8 cellular contexts compared by ENCODE assay signal in the genomic region with DNA sequence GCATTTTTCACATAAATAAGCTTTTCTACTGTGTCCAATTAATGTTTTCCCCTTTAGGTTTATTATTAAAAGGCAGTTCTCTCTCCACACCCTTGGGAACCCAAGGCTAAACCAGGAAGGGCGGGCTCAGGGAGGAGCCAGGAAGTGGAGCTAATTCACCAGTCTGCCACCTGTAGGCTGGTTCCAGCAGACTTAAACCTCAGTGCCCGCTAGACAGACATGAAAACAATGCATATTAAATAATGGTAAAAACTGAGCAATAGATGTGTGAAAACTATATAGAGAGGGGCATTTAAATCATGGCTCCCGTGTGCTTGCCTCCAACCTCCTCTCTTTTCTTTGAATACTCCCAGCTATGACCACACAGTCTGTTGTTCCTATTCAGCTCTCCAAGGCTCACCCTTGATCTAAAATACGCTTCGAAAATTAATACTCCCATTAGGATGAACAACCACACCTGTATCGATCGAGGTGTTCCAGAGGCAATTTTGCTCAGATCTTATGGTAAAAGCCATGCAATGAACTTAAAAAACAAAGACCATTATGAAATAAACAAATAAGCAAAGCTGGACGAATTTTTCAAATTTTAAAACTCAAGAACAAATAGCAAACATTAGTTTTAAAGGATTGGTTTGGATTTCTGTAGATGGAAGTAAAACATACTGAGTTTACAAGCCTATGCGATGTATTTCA.
A peak's percentile ranks its signal among the peaks of the same experiment; 100 is the strongest.
DNase-seq lines count a peak whose midpoint lies in the region; ATAC-seq and TF ChIP-seq lines count a peak whose summit lies in the region.

No MANE protein-coding gene starts in this region.

- no peak for ATAC-seq in HG02870 (IDR thresholded peaks at IDR 0.05; ENCODE audit: unreplicated experiment)

- peaks cover 21% of the 10 kb centered on the region for H3K4me1 Mint-ChIP-seq in nephron

- H3K27me3 Mint-ChIP-seq in nephron (ENCODE audit: low read depth) = peaks cover 78% of the 10 kb centered on the region

- H3K27me3 ChIP-seq in stomach = peaks cover 0 to 69% (median 44%) of the 10 kb centered on the region in 3 donors

- no peak for TF ChIP-seq EP300 in stomach (IDR thresholded peaks at IDR 0.05)

- no peaks in the 10 kb centered on the region for H3K36me3 Mint-ChIP-seq in nephron (ENCODE audit: low read depth)

- H3K36me3 ChIP-seq in stomach = no peaks in the 10 kb centered on the region

- H3K4me3 ChIP-seq in GM12865 (ENCODE audit: low read depth, low read length) (no peak overlapping the region), stomach (no peak overlapping the region)

- TF ChIP-seq POLR2A in stomach (IDR thresholded peaks at IDR 0.05) = no peak

- peak overlapping the region in 1 of 3 experiments; percentile 38 for H3K27ac Mint-ChIP-seq in nephron

- H3K27ac ChIP-seq in stomach = no peak overlapping the region

- DNase-seq in GM12865 (ENCODE audit: low read depth) (peak; percentile 7), NCI-H1105 (lab: John Stamatoyannopoulos, UW) (peak; percentile 56), cerebellar cortex (ENCODE audit: low spot score) (peak; percentile 78), middle frontal gyrus (ENCODE audit: extremely low spot score, low spot score) (no peak), stomach (no peak)
- no peak for DNase-seq in activated effector memory CD4-positive, alpha-beta T cell treated with Interleukin-2 at 50 U/mL for 16 hours

- H3K4me1 ChIP-seq in stomach = peaks cover 8 to 33% (median 21%) of the 10 kb centered on the region in 4 donors

- H3K9me3 Mint-ChIP-seq in nephron = peaks cover 6% of the 10 kb centered on the region

- intact Hi-C loops in stomach (cut with DNase I; ENCODE audit: low total_unique reads) = no loop called here

- 35 to 44% (median 39%) methylated on average over 9 of the region's 9 CpGs for WGBS in stomach, 5 donors

- peak overlapping the region; percentile 83 to 86 (median 86) for H3K4me3 Mint-ChIP-seq in nephron

- TF ChIP-seq CTCF in GM12865 (IDR thresholded peaks at IDR 0.05; ENCODE audit: insufficient read depth, low read depth, low read length, missing control alignments) (no peak), nephron (IDR thresholded peaks at IDR 0.05; ENCODE audit: unreplicated experiment in 3 of 3) (peak; percentile 31 to 37 (median 32)), stomach (IDR thresholded peaks at IDR 0.05) (no peak)

- no peaks in the 10 kb centered on the region for H3K9me3 ChIP-seq in stomach

Comparison
In these comparisons a context has a peak if more than half of its experiments do, and no peak if none do; other contexts are left out.
1. DNase-seq: peak in GM12865 (single experiment), NCI-H1105 (single experiment) and cerebellar cortex (single experiment); none in middle frontal gyrus (single experiment), activated effector memory CD4-positive, alpha-beta T cell treated with Interleukin-2 at 50 U/mL for 16 hours (single experiment) and stomach (single experiment).
2. CTCF ChIP-seq: peak in nephron (3 of 3); none in GM12865 (single experiment) and stomach (0 of 7).